ENCODE assay signal across 35 cellular contexts in genomic region chr12:130523208-130523607, GRCh38.
"Had no signal": no experiment of that assay in that cellular context is flagged by ENCODE, and none has a peak within 500 bp of the region (broad histone marks: within the 10 kb centered on the region; RNA-seq: fewer than 3 reads in every experiment).

No MANE protein-coding gene starts in this region.

- H3K9ac ChIP-seq: KMS-11 had no signal

- H3K4me2 ChIP-seq: KMS-11 had no signal

- DNase-seq: Karpas-422, Kasumi-1, KG1, MM.1S, MV-4-11, NCI-H1048, NCI-H1092, NCI-H1092 treated with DMSO at 0.1 percent for 48 hours, NCI-H1105, NCI-H1105 treated with DMSO at 0.1 percent for 48 hours, NCI-H1417 treated with DMSO at 0.1 percent for 48 hours, NCI-H1436, NCI-H1436 treated with DMSO at 0.1 percent for 48 hours, NCI-H146, NCI-H1694, NCI-H1694 treated with DMSO at 0.1 percent for 48 hours, NCI-H187, NCI-H187 treated with DMSO at 0.1 percent for 48 hours, NCI-H1930, NCI-H2029, NCI-H2029 treated with DMSO at 0.1 percent for 48 hours, NCI-H2081, NCI-H2081 treated with DMSO at 0.1 percent for 48 hours, NCI-H2107, NCI-H2171, NCI-H2171 treated with DMSO at 0.1 percent for 48 hours, NCI-H2227 treated with DMSO at 0.1 percent for 48 hours, NCI-H226, NCI-H345, NCI-H446, NCI-H446 treated with DMSO at 0.1 percent for 48 hours, NCI-H510A, NCI-H510A treated with DMSO at 0.1 percent for 48 hours, NCI-H524 had no signal

- H3K27ac ChIP-seq: KMS-11 had no signal
